In the genomic region with DNA sequence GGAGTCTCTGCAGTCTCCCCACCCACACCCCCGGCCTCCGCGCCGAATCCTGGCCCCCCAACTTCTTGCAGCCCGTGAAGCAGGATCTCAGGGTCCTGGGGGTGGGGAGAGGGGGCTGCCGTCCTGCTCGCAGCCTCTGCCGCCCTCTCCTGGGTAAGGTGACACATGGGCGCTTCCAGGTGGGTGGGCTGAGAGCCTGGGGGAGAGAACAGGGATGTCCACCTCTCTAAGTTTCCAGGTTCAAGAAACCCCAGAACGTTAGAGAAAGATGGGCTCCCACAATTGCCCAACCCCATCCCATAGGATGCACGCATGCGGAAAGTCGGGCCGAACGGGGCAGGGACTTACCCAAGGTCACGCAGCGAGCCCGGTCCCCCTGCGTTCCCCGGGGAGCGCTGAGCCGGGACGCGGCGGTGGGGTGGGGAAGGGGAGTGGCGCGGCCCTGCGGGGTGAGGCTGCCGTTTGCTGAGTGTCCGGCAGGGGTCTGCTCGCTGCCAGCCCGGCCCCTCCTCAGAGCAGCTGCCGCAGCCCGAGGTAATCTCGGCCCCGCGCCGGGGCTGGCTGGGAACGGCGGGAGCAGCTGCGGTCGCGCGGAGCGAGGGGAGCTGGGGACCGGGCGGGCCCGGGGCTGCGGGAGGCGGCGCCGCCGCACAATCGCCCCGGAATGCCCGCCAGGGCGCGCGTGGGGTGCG, we compare ENCODE assay signal across 8 cellular contexts.
DNase-seq lines count a peak whose midpoint lies in the region; ATAC-seq and TF ChIP-seq lines count a peak whose summit lies in the region.

No MANE protein-coding gene starts in this region.

- H3K27ac ChIP-seq in skin epidermis, result peak overlapping the region; percentile 69 to 100 (median 96)

- peak; percentile 52 for TF ChIP-seq CTCF in astrocyte of the spinal cord (IDR thresholded peaks at IDR 0.05; ENCODE audit: low read depth, low read length)

- peaks cover 18% of the 10 kb centered on the region for H3K4me1 ChIP-seq in iPS-15b (ENCODE audit: control insufficient read depth, insufficient read depth, low read length)

- H3K4me3 ChIP-seq in astrocyte of the spinal cord (ENCODE audit: low read depth, low read length), result peak overlapping the region; percentile 78
- peak overlapping the region; percentile 89 for H3K4me3 ChIP-seq in iPS-15b (ENCODE audit: low read depth, low read length)
- H3K4me3 ChIP-seq in skin epidermis, result peak overlapping the region; percentile 60 to 98 (median 83)

- H3K9me3 ChIP-seq in iPS-15b (ENCODE audit: control insufficient read depth, insufficient read depth, low read length), result no peaks in the 10 kb centered on the region

- H3K27me3 ChIP-seq in iPS-15b (ENCODE audit: control insufficient read depth, insufficient read depth, low read length), result no peaks in the 10 kb centered on the region

- H3K9ac ChIP-seq in iPS-15b (ENCODE audit: low read depth, low read length), result peak overlapping the region; percentile 60

- peaks cover 7% of the 10 kb centered on the region for H3K36me3 ChIP-seq in iPS-15b (ENCODE audit: control insufficient read depth, insufficient read depth, low read length)

- in situ Hi-C loops in astrocyte of the spinal cord (cut with HindIII; ENCODE audit: low sequenced_read_pairs), result no loop called here

- ATAC-seq in GM18858 (IDR thresholded peaks at IDR 0.05; ENCODE audit: unreplicated experiment), result no peak

- DNase-seq in ELR (ENCODE audit: low read depth) (peak; percentile 76), HCEC 1CT (peak; percentile 61), NCI-H1092 treated with DMSO at 0.1 percent for 48 hours (lab: John Stamatoyannopoulos, UW) (peak; percentile 54), T-helper 9 cell (peak; percentile 52), astrocyte of the spinal cord (ENCODE audit: low read depth, low spot score) (peak; percentile 63)
